Comparison of ENCODE assay signal across 8 cellular contexts in genomic region chr17:28726912-28727726, GRCh38. TPM values are rescaled to one million over a fixed set of nuclear protein-coding genes. Genes with fewer than 3 reads are reported as not detected.
DNase-seq lines count a peak whose midpoint lies in the region; TF ChIP-seq lines count a peak whose summit lies in the region.

No MANE protein-coding gene starts in this region.

- peaks cover 25% of the 10 kb centered on the region for H3F3A ChIP-seq in Loucy (ENCODE audit: low read depth)

- H3K4me3 Mint-ChIP-seq in neural crest cell, result peak overlapping the region; percentile 98

- peaks cover 60% of the 10 kb centered on the region for H3K4me1 Mint-ChIP-seq in neural crest cell

- peaks cover 26% of the 10 kb centered on the region for H4K20me1 ChIP-seq in Loucy (ENCODE audit: insufficient read depth, low read length, poor library complexity, severe bottlenecking)

- peaks cover 23% of the 10 kb centered on the region for H3K27me3 Mint-ChIP-seq in neural crest cell (ENCODE audit: low read depth)

- no peaks in the 10 kb centered on the region for H3K9me3 ChIP-seq in Loucy (ENCODE audit: insufficient read depth, low read depth, low read length)
- H3K9me3 ChIP-seq in stomach smooth muscle (ENCODE audit: control insufficient read depth in 2 of 2, low read length in 2 of 2), result no peaks in the 10 kb centered on the region

- peaks cover 33% of the 10 kb centered on the region; the same call in 1 of the 2 replicates for H3K36me3 ChIP-seq in Loucy (ENCODE audit: insufficient read depth, low read length)
- H3K36me3 ChIP-seq in stomach smooth muscle (ENCODE audit: control insufficient read depth in 2 of 2, insufficient read depth in 2 of 2, low read length in 2 of 2), result peaks cover 22% of the 10 kb centered on the region in 2 donors

- peak overlapping the region; percentile 62 for H2AFZ ChIP-seq in Loucy (ENCODE audit: low read length)

- DNase-seq in EL, result peak; percentile 96
- DNase-seq in GOT3 (lab: John Stamatoyannopoulos, UW), result peak; percentile 74
- DNase-seq in SHP77 (lab: John Stamatoyannopoulos, UW), result peak; percentile 93 to 94
- DNase-seq in activated gamma-delta T cell (lab: John Stamatoyannopoulos, UW), result peak; percentile 69
- DNase-seq in fibroblast of the conjunctiva (ENCODE audit: low read depth), result peak; percentile 89
- DNase-seq in neural crest cell (ENCODE audit: low read depth, low spot score), result peak; percentile 99

- no peaks in the 10 kb centered on the region for H3K9me2 ChIP-seq in Loucy (replicated peaks; ENCODE audit: low read depth, low read length)

- H3K27me3 ChIP-seq in Loucy (ENCODE audit: insufficient read depth, low read length, poor library complexity, severe bottlenecking), result no peaks in the 10 kb centered on the region
- H3K27me3 ChIP-seq in stomach smooth muscle (ENCODE audit: control insufficient read depth in 1 of 2, insufficient read depth in 2 of 2, low read length in 2 of 2), result peaks cover 2 to 10% of the 10 kb centered on the region in 2 donors

- H3K9ac ChIP-seq in Loucy (ENCODE audit: low read depth, low read length, poor library complexity, severe bottlenecking) (peak overlapping the region; percentile 75), stomach smooth muscle (ENCODE audit: low read length in 2 of 2) (peak overlapping the region; percentile 2 to 51)

- H3K36me3 Mint-ChIP-seq in neural crest cell (ENCODE audit: low read depth), result peaks cover 6% of the 10 kb centered on the region

- H3K9me3 Mint-ChIP-seq in neural crest cell, result no peaks in the 10 kb centered on the region

- peak overlapping the region; percentile 2 for H3K27ac ChIP-seq in stomach smooth muscle (ENCODE audit: low read length)

- TF ChIP-seq CTCF in Loucy (conservative IDR thresholded peaks at IDR 0.05; ENCODE audit: low read length) (peak; percentile 98), neural crest cell (conservative IDR thresholded peaks at IDR 0.05) (peak; percentile 99)

- H3K27ac Mint-ChIP-seq in neural crest cell (ENCODE audit: unreplicated experiment), result peak overlapping the region; percentile 83

- H3K79me2 ChIP-seq in Loucy (ENCODE audit: insufficient read depth, low read length), result peaks cover 15% of the 10 kb centered on the region

- H3K4me3 ChIP-seq in Loucy (ENCODE audit: low read length, poor library complexity, severe bottlenecking) (peak overlapping the region; percentile 91), stomach smooth muscle (ENCODE audit: low read length in 2 of 2) (peak overlapping the region; percentile 61 to 91)

- peak overlapping the region; percentile 100 for H3K4me2 ChIP-seq in Loucy (ENCODE audit: low read depth, low read length, poor library complexity, severe bottlenecking)

- H3K4me1 ChIP-seq in Loucy (ENCODE audit: insufficient read depth, low read length, poor library complexity, severe bottlenecking), result peaks cover 22% of the 10 kb centered on the region
- peaks cover 37% of the 10 kb centered on the region for H3K4me1 ChIP-seq in stomach smooth muscle (ENCODE audit: control insufficient read depth, insufficient read depth, low read length)

RNA-seq across cellular contexts. Expression of gene TLCD1, which starts 1.1 kb away (rescaled TPM):
- 6.1 and 6.3 TPM in 2 replicates for total RNA-seq in neural crest cell

RNA-seq across cellular contexts. Expression of gene NEK8, which starts 1.5 kb away (rescaled TPM):
- total RNA-seq in neural crest cell, result 6.2 and 6.3 TPM in 2 replicates

RNA-seq across cellular contexts. Expression of gene RPL23A, which starts 7.3 kb away (rescaled TPM):
- total RNA-seq in neural crest cell, result 1,750 and 1,862 TPM in 2 replicates

RNA-seq across cellular contexts. Expression of gene RAB34, which starts 9.5 kb away (rescaled TPM):
- total RNA-seq in neural crest cell, result 83.5 and 87.4 TPM in 2 replicates

RNA-seq across cellular contexts. Expression of gene PROCA1, which starts 15.4 kb away (rescaled TPM):
- total RNA-seq in neural crest cell, result 11.7 and 12.5 TPM in 2 replicates

Comparison
In these comparisons a context has a peak if more than half of its experiments do, and no peak if none do; other contexts are left out.
1. Peak in every context shown above with its lines: DNase-seq, H3K4me3 ChIP-seq and H3K27ac ChIP-seq.